ENCODE assay signal across 16 cellular contexts in genomic region chr2:99468155-99468554, GRCh38. TPM values are rescaled to one million over a fixed set of nuclear protein-coding genes. Genes with fewer than 3 reads are reported as not detected.
DNase-seq lines count a peak whose midpoint lies in the region; ATAC-seq and TF ChIP-seq lines count a peak whose summit lies in the region.
"Had no signal": no experiment of that assay in that cellular context is flagged by ENCODE, and none has a peak within 500 bp of the region (broad histone marks: within the 10 kb centered on the region; RNA-seq: fewer than 3 reads in every experiment).

No MANE protein-coding gene starts in this region.

- H3K4me3 ChIP-seq in uterus, result no peak overlapping the region
- H3K4me3 ChIP-seq: SJSA1 had no signal

- no peaks in the 10 kb centered on the region for H3K36me3 ChIP-seq in uterus

- TF ChIP-seq POLR2A in uterus (IDR thresholded peaks at IDR 0.05), result no peak

- no peaks in the 10 kb centered on the region for H3K9me3 ChIP-seq in uterus
- H3K9me3 ChIP-seq: SJSA1 had no signal

- DNase-seq in SKM-1 treated with dmso at 0.1 percent for 144 hours (lab: John Stamatoyannopoulos, UW; ENCODE audit: unreplicated experiment) (peak; percentile 47), SKM-1 (lab: John Stamatoyannopoulos, UW; ENCODE audit: unreplicated experiment) (no peak), astrocyte of the hippocampus (ENCODE audit: low read depth, low spot score) (peak; percentile 18), inferior parietal cortex (ENCODE audit: extremely low spot score) (peak; percentile 43), uterus (no peak)
- no peak for DNase-seq in activated CD4-positive, CD25-positive, alpha-beta regulatory T cell (lab: John Stamatoyannopoulos, UW)
- DNase-seq: ACHN; CD4-positive, CD25-positive, alpha-beta regulatory T cell; DMS53; IMR-90; NCI-H1436; NCI-H2029 treated with DMSO at 0.1 percent for 48 hours; NCI-H510A treated with DMSO at 0.1 percent for 48 hours; RPMI8226 had no signal

- no peaks in the 10 kb centered on the region for H3K27me3 ChIP-seq in uterus
- H3K27me3 ChIP-seq: SJSA1 had no signal

- H3K27ac ChIP-seq in uterus, result peak overlapping the region; percentile 31 to 34
- H3K27ac ChIP-seq: SJSA1 had no signal

- TF ChIP-seq CTCF in uterus (IDR thresholded peaks at IDR 0.05), result no peak

- no peak for ATAC-seq in GM18861 (IDR thresholded peaks at IDR 0.05; ENCODE audit: unreplicated experiment)

- H3K4me1 ChIP-seq in uterus, result peaks cover 0 to 3% of the 10 kb centered on the region in 2 donors
- H3K4me1 ChIP-seq: SJSA1 had no signal

- intact Hi-C loops in uterus (cut with DNase I; ENCODE audit: low total_unique reads), result no loop called here

RNA-seq across cellular contexts. Expression of gene REV1, which starts 21.7 kb away (rescaled TPM):
- 100 to 1,000 TPM in 1 of 4 donors, 10 to 100 TPM in 3; 20.7 to 132 (median 65.4) TPM for total RNA-seq in uterus

Comparison
In these comparisons a context has a peak if more than half of its experiments do, and no peak if none do; other contexts are left out.
1. DNase-seq: peak in SKM-1 treated with dmso at 0.1 percent for 144 hours (single experiment), astrocyte of the hippocampus (single experiment) and inferior parietal cortex (single experiment); none in SKM-1 (single experiment), uterus (0 of 2) and activated CD4-positive, CD25-positive, alpha-beta regulatory T cell (0 of 4).